13 cellular contexts compared by ENCODE assay signal in the genomic region with DNA sequence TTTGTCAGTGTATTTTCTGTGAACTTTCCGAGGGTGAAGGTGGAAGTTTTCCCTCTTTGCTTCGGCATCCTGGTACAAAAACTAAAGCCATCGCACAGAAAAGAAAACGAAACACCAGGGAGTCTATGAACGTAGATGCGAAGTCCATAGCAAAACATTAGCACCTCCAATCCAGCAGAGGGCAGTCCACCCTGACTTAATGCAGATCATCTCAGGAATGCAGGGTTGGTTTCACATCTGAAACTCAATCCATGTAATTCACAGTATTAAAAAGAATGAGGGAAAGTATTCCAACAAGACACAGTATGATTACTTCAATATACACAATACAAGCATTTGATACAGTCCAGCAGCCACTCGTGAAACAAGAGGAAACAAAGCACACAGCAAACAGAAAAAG.
A peak's percentile ranks its signal among the peaks of the same experiment; 100 is the strongest.
DNase-seq lines count a peak whose midpoint lies in the region; ATAC-seq and TF ChIP-seq lines count a peak whose summit lies in the region.
"Had no signal": no experiment of that assay in that cellular context is flagged by ENCODE, and none has a peak within 500 bp of the region (broad histone marks: within the 10 kb centered on the region; RNA-seq: fewer than 3 reads in every experiment).

No MANE protein-coding gene starts in this region.

- H3K9me3 ChIP-seq in cardiac muscle cell (ENCODE audit: low read depth) (no peaks in the 10 kb centered on the region), heart right ventricle (peaks cover 0 to 5% (median 0%) of the 10 kb centered on the region in 11 donors), upper lobe of right lung (no peaks in the 10 kb centered on the region), spleen (peaks cover 0 to 5% (median 0%) of the 10 kb centered on the region in 8 donors), sigmoid colon (no peaks in the 10 kb centered on the region), MG63 (no peaks in the 10 kb centered on the region; the same call in 1 of the 2 replicates)

- peak; percentile 23 for TF ChIP-seq CTCF in cardiac muscle cell (IDR thresholded peaks at IDR 0.05; ENCODE audit: low read depth, low read length)
- peak in 2 of 9 donors; percentile 20 to 30 for TF ChIP-seq CTCF in heart right ventricle (IDR thresholded peaks at IDR 0.05)
- TF ChIP-seq CTCF in upper lobe of right lung (IDR thresholded peaks at IDR 0.05), result peak; percentile 29
- peak in 3 of 11 experiments; percentile 12 to 22 (median 16) for TF ChIP-seq CTCF in spleen (IDR thresholded peaks at IDR 0.05 in 8 of 11, conservative IDR thresholded peaks at IDR 0.05 in 3 of 11)
- no peak for TF ChIP-seq CTCF in sigmoid colon (IDR thresholded peaks at IDR 0.05)

- H3K36me3 ChIP-seq in cardiac muscle cell, result no peaks in the 10 kb centered on the region
- H3K36me3 ChIP-seq in heart right ventricle, result no peaks in the 10 kb centered on the region
- H3K36me3 ChIP-seq in upper lobe of right lung, result no peaks in the 10 kb centered on the region
- H3K36me3 ChIP-seq in spleen, result peaks cover 0 to 3% (median 0%) of the 10 kb centered on the region in 6 donors
- no peaks in the 10 kb centered on the region for H3K36me3 ChIP-seq in sigmoid colon
- H3K36me3 ChIP-seq in MG63, result no peaks in the 10 kb centered on the region

- TF ChIP-seq POLR2A in spleen (IDR thresholded peaks at IDR 0.05) (no peak), sigmoid colon (IDR thresholded peaks at IDR 0.05) (no peak)

- no peak for ATAC-seq in heart right ventricle
- no peak for ATAC-seq in upper lobe of right lung
- ATAC-seq: Right ventricle myocardium inferior had no signal

- DNase-seq in cardiac muscle cell (ENCODE audit: low read depth in 1 of 2, low spot score in 1 of 2) (no peak), heart right ventricle (no peak), M059J (ENCODE audit: low read depth) (peak; percentile 3), dermis blood vessel endothelial cell (peak; percentile 21), upper lobe of right lung (no peak), spleen (no peak), sigmoid colon (no peak), MG63 (no peak)
- DNase-seq: activated CD8-positive, alpha-beta memory T cell treated with anti-CD3 and anti-CD28 coated beads, Interleukin-2, amount 50 U/mL, for 4 hours; DMS 273 treated with DMSO at 0.1 percent for 48 hours; NCI-H1092; nucleus accumbens had no signal

- WGBS in heart right ventricle, 2 donors, result 91 to 92% methylated on average over 7 of the region's 7 CpGs
- whole genome bisulfite sequencing in spleen, 5 donors, result 91 to 95% (median 93%) methylated on average over 7 of the region's 7 CpGs
- WGBS in sigmoid colon, 2 donors, result 95 to 97% methylated on average over 7 of the region's 7 CpGs

- TF ChIP-seq EP300 in sigmoid colon (IDR thresholded peaks at IDR 0.05), result no peak

- no peak overlapping the region for H3K27ac ChIP-seq in cardiac muscle cell
- H3K27ac ChIP-seq in heart right ventricle, result no peak overlapping the region
- H3K27ac ChIP-seq in upper lobe of right lung, result no peak overlapping the region
- no peak overlapping the region for H3K27ac ChIP-seq in spleen
- H3K27ac ChIP-seq in sigmoid colon, result no peak overlapping the region

- H3K4me1 ChIP-seq in cardiac muscle cell (ENCODE audit: low read depth), result no peaks in the 10 kb centered on the region
- H3K4me1 ChIP-seq in heart right ventricle, result no peaks in the 10 kb centered on the region
- no peaks in the 10 kb centered on the region for H3K4me1 ChIP-seq in upper lobe of right lung
- peaks cover 0 to 7% (median 0%) of the 10 kb centered on the region in 6 donors for H3K4me1 ChIP-seq in spleen
- H3K4me1 ChIP-seq in sigmoid colon, result peaks cover 0 to 8% (median 2%) of the 10 kb centered on the region in 4 donors

- intact Hi-C loops in heart right ventricle (cut with DNase I), result no loop called here
- intact Hi-C loops in upper lobe of right lung (cut with DNase I), result no loop called here
- intact Hi-C loops in spleen (cut with DNase I; ENCODE audit: low total_unique reads), result no loop called here
- intact Hi-C loops in sigmoid colon (cut with DNase I), result no loop called here

- H3K4me3 ChIP-seq in cardiac muscle cell (no peak overlapping the region), heart right ventricle (no peak overlapping the region), upper lobe of right lung (no peak overlapping the region), spleen (no peak overlapping the region), sigmoid colon (no peak overlapping the region), MG63 (no peak overlapping the region)

- H3K27me3 ChIP-seq in cardiac muscle cell (no peaks in the 10 kb centered on the region), heart right ventricle (peaks cover 0 to 21% (median 4%) of the 10 kb centered on the region in 7 donors), upper lobe of right lung (no peaks in the 10 kb centered on the region), spleen (replicated peaks in 1 of 7) (no peaks in the 10 kb centered on the region), sigmoid colon (no peaks in the 10 kb centered on the region), MG63 (no peaks in the 10 kb centered on the region)

Comparison
In these comparisons a context has a peak if more than half of its experiments do, and no peak if none do; other contexts are left out.
1. DNase-seq: peak in M059J (single experiment) and dermis blood vessel endothelial cell (single experiment); none in cardiac muscle cell (0 of 2), heart right ventricle (0 of 2), upper lobe of right lung (single experiment), spleen (single experiment), sigmoid colon (single experiment) and MG63 (single experiment).
2. CTCF ChIP-seq: peak in cardiac muscle cell (single experiment) and upper lobe of right lung (single experiment); none in sigmoid colon (0 of 4).